In genomic region chr2:67048314-67048713, GRCh38 we compare ENCODE assay signal across 1 cellular context.
TF ChIP-seq lines count a peak whose summit lies in the region.

No MANE protein-coding gene starts in this region.

TF ChIP-seq in WTC11, 78 proteins besides CTCF, POLR2A, EP300 and RAD21 (continued from another document):
- TF ChIP-seq AFF4 (CRISPR knock-in tag; IDR thresholded peaks at IDR 0.05; ENCODE audit: borderline replicate concordance) (no peak), ATF3 (CRISPR knock-in tag; conservative IDR thresholded peaks at IDR 0.05) (no peak), STAT6 (CRISPR knock-in tag; conservative IDR thresholded peaks at IDR 0.05; ENCODE audit: low read depth) (no peak), FOXK1 (CRISPR knock-in tag; IDR thresholded peaks at IDR 0.05) (no peak), ZNF416 (CRISPR knock-in tag; IDR thresholded peaks at IDR 0.05) (no peak), ZBTB21 (CRISPR knock-in tag; IDR thresholded peaks at IDR 0.05; ENCODE audit: borderline replicate concordance) (no peak), FOXJ3 (CRISPR knock-in tag; IDR thresholded peaks at IDR 0.05; ENCODE audit: borderline replicate concordance) (no peak), FOXP4 (CRISPR knock-in tag; IDR thresholded peaks at IDR 0.05) (no peak)
